In the genomic region with DNA sequence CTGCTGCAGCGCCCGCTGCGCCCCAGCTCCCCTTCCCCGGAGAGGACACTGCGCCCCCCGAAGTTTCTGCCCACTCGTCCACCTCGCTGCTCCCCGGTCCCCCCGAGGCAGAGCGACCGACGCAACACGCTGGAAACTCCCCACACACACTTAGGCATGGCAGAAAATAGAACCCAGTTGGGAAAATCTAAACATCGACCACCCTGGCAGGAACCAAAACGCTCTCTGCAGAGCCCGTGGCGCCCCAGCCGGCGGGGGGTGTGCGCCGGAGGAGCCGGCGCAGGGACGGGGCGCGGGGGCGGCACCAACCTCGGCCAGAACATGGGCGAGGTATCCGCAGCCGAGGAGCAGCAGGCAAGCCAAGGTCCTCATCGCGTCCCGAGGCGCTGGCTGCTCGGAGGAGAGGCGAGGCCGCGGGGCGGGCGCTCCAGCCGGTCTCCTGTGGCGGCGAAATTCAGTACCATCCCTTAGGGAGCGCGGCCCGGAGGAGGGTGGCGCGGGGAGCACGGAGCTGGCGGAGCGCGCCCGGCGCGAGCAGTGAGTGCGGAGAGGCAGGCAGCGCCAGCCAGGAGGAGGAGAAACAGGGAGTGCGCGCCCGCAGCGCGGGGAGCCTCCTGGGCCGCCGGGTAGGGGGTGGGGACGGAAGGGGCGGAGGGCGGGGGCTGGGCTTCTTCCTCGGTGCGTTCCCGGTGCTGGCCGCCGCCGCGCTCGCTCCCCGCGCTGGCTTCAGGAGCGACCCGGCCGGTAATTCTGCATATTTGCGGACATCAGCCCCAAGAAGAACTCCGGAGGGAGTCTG, we compare ENCODE assay signal across 8 cellular contexts. TPM values are rescaled to one million over a fixed set of nuclear protein-coding genes. Genes with fewer than 3 reads are reported as not detected.
DNase-seq lines count a peak whose midpoint lies in the region; ATAC-seq and TF ChIP-seq lines count a peak whose summit lies in the region.

No MANE protein-coding gene starts in this region.

- H3K4me1 Mint-ChIP-seq in activated naive CD8-positive, alpha-beta T cell treated with anti-CD3 and anti-CD28 coated beads, Interleukin-2, amount 50 U/mL, for 24 hours: peaks cover 20% of the 10 kb centered on the region

- peak overlapping the region; percentile 70 for H2AK5ac ChIP-seq in neuronal stem cell (ENCODE audit: low read depth, low read length)

- H4K91ac ChIP-seq in neuronal stem cell (ENCODE audit: low read depth, low read length, poor library complexity): no peak overlapping the region

- peaks cover 27% of the 10 kb centered on the region for H3K27me3 Mint-ChIP-seq in activated naive CD8-positive, alpha-beta T cell treated with anti-CD3 and anti-CD28 coated beads, Interleukin-2, amount 50 U/mL, for 24 hours

- no peaks in the 10 kb centered on the region for H3K9me3 Mint-ChIP-seq in activated naive CD8-positive, alpha-beta T cell treated with anti-CD3 and anti-CD28 coated beads, Interleukin-2, amount 50 U/mL, for 24 hours

- DNase-seq in NCI-H526 treated with DMSO at 0.1 percent for 48 hours (lab: John Stamatoyannopoulos, UW) (peak; percentile 68), head of caudate nucleus (peak; percentile 64 to 95 (median 88)), neuronal stem cell (ENCODE audit: low spot score) (no peak), uterus (peak; percentile 77 to 79)
- DNase-seq in activated naive CD8-positive, alpha-beta T cell treated with anti-CD3 and anti-CD28 coated beads, Interleukin-2, amount 50 U/mL, for 24 hours: peak; percentile 65

- no peaks in the 10 kb centered on the region for H3K79me1 ChIP-seq in neuronal stem cell (ENCODE audit: low read depth, low read length)

- H4K8ac ChIP-seq in neuronal stem cell (ENCODE audit: low read depth, low read length): no peak overlapping the region

- peak overlapping the region; percentile 58 for H2BK15ac ChIP-seq in neuronal stem cell (ENCODE audit: low read length)

- peak overlapping the region; percentile 98 for H3K4me2 ChIP-seq in neuronal stem cell (ENCODE audit: insufficient read depth, low read length, poor library complexity, severe bottlenecking)

- H3K9me3 ChIP-seq in neuronal stem cell (replicated peaks in 1 of 2; ENCODE audit: control insufficient read depth in 2 of 2, insufficient read depth in 1 of 2, low read depth in 1 of 2, low read length in 2 of 2) (no peaks in the 10 kb centered on the region), uterus (no peaks in the 10 kb centered on the region)

- peak overlapping the region; percentile 88 for H3K9ac ChIP-seq in neuronal stem cell (ENCODE audit: low read depth, low read length, poor library complexity)

- no peak overlapping the region for H3K4ac ChIP-seq in neuronal stem cell (ENCODE audit: low read length)

- TF ChIP-seq POLR2A in uterus (IDR thresholded peaks at IDR 0.05): peak; percentile 53 to 73

- H2BK120ac ChIP-seq in neuronal stem cell (ENCODE audit: low read depth, low read length): peak overlapping the region; percentile 31

- H3K36me3 ChIP-seq in ACC112 (ENCODE audit: insufficient read depth, low read length) (no peaks in the 10 kb centered on the region), neuronal stem cell (replicated peaks in 1 of 2; ENCODE audit: control insufficient read depth in 2 of 2, insufficient read depth in 2 of 2, low read length in 2 of 2) (no peaks in the 10 kb centered on the region), uterus (no peaks in the 10 kb centered on the region)

- peaks cover 5% of the 10 kb centered on the region for H3K36me3 Mint-ChIP-seq in activated naive CD8-positive, alpha-beta T cell treated with anti-CD3 and anti-CD28 coated beads, Interleukin-2, amount 50 U/mL, for 24 hours (ENCODE audit: low read depth)

- no peak overlapping the region for H2BK5ac ChIP-seq in neuronal stem cell (ENCODE audit: low read length)

- H2AFZ ChIP-seq in ACC112 (ENCODE audit: low read length, unreplicated experiment) (no peak overlapping the region), neuronal stem cell (ENCODE audit: low read length) (peak overlapping the region; percentile 91)

- H3K18ac ChIP-seq in neuronal stem cell (ENCODE audit: low read length): peak overlapping the region; percentile 97

- H2BK12ac ChIP-seq in neuronal stem cell (ENCODE audit: low read length): peak overlapping the region; percentile 73

- H3K79me2 ChIP-seq in ACC112 (ENCODE audit: control insufficient read depth, insufficient read depth, low read length, unreplicated experiment): peaks cover 7% of the 10 kb centered on the region

- H3K27me3 ChIP-seq in ACC112 (ENCODE audit: insufficient read depth, low read length) (peaks cover 35% of the 10 kb centered on the region), neuronal stem cell (ENCODE audit: control insufficient read depth in 3 of 3, insufficient read depth in 3 of 3, low read depth in 1 of 3, low read length in 3 of 3) (peaks cover 31 to 85% (median 66%) of the 10 kb centered on the region in 3 experiments), uterus (peaks cover 0 to 7% of the 10 kb centered on the region in 2 donors)

- peak overlapping the region; percentile 81 for H3K4me3 Mint-ChIP-seq in activated naive CD8-positive, alpha-beta T cell treated with anti-CD3 and anti-CD28 coated beads, Interleukin-2, amount 50 U/mL, for 24 hours

- peak; percentile 29 for ATAC-seq in activated naive CD8-positive, alpha-beta T cell treated with anti-CD3 and anti-CD28 coated beads, Interleukin-2, amount 50 U/mL, for 24 hours
- no peak for ATAC-seq in HG02763 (IDR thresholded peaks at IDR 0.05; ENCODE audit: unreplicated experiment)

- H3K23ac ChIP-seq in neuronal stem cell (ENCODE audit: low read depth, low read length, poor library complexity): no peak overlapping the region

- intact Hi-C loops in head of caudate nucleus (cut with DNase I) (no loop called here), uterus (cut with DNase I; ENCODE audit: low total_unique reads) (loop anchor here (10.0 kb wide), 1 partner anchor 184 kb away; no protein-coding TSS in a partner anchor)

- peak overlapping the region; percentile 82 for H3K14ac ChIP-seq in neuronal stem cell (ENCODE audit: low read length)

- no CpG with 5 or more reads among the region's 84 CpGs for WGBS in neuronal stem cell (ENCODE audit: extremely low coverage in 2 of 2, insufficient read length in 2 of 2, insufficient replicate concordance in 1 of 2), 2 donors

- TF ChIP-seq CTCF in GM12875 (IDR thresholded peaks at IDR 0.05; ENCODE audit: borderline replicate concordance, insufficient read depth, low read depth, low read length) (no peak), uterus (IDR thresholded peaks at IDR 0.05) (peak in 2 of 4 experiments; percentile 5 to 17)

- H3K27ac ChIP-seq in ACC112 (ENCODE audit: low read depth, low read length) (no peak overlapping the region), neuronal stem cell (replicated peaks; ENCODE audit: low read length) (no peak overlapping the region), uterus (peak overlapping the region; percentile 80 to 82)

- H3K27ac Mint-ChIP-seq in activated naive CD8-positive, alpha-beta T cell treated with anti-CD3 and anti-CD28 coated beads, Interleukin-2, amount 50 U/mL, for 24 hours: no peak overlapping the region

- peak overlapping the region; percentile 83 for H3K4me3 ChIP-seq in ACC112 (ENCODE audit: low read depth, low read length)
- H3K4me3 ChIP-seq in GM12875 (ENCODE audit: low read depth, low read length): peak overlapping the region; percentile 43
- peak overlapping the region; percentile 43 to 92 for H3K4me3 ChIP-seq in neuronal stem cell (ENCODE audit: low read length in 2 of 2)
- H3K4me3 ChIP-seq in uterus: peak overlapping the region; percentile 53 to 54

- H3K4me1 ChIP-seq in ACC112 (ENCODE audit: control insufficient read depth, insufficient read depth, low read length, unreplicated experiment): peaks cover 16% of the 10 kb centered on the region
- peaks cover 14 to 32% of the 10 kb centered on the region in 2 donors for H3K4me1 ChIP-seq in neuronal stem cell (ENCODE audit: control insufficient read depth in 2 of 2, insufficient read depth in 1 of 2, low read depth in 1 of 2, low read length in 2 of 2)
- H3K4me1 ChIP-seq in uterus: peaks cover 0 to 6% of the 10 kb centered on the region in 2 donors

RNA-seq across cellular contexts. Expression of a gene that starts 0.8 kb away (rescaled TPM):
- 6.2 TPM for polyA plus RNA-seq in neuronal stem cell (2013, experiment 1 of 2)
- 5.7 TPM for polyA plus RNA-seq in neuronal stem cell (2013, experiment 2 of 2)
- 10 to 100 TPM; 20.9 to 35.1 (median 33.6) TPM for total RNA-seq in uterus

Comparison
In these comparisons a context has a peak if more than half of its experiments do, and no peak if none do; other contexts are left out.
1. H3K27ac ChIP-seq: peak in uterus (2 of 2); none in ACC112 (single experiment) and neuronal stem cell (single experiment).
2. Peak in every context shown above with its lines, with median percentiles within 50 percentile points of each other: H3K4me3 ChIP-seq.